ENCODE assay signal across 33 cellular contexts in the genomic region with DNA sequence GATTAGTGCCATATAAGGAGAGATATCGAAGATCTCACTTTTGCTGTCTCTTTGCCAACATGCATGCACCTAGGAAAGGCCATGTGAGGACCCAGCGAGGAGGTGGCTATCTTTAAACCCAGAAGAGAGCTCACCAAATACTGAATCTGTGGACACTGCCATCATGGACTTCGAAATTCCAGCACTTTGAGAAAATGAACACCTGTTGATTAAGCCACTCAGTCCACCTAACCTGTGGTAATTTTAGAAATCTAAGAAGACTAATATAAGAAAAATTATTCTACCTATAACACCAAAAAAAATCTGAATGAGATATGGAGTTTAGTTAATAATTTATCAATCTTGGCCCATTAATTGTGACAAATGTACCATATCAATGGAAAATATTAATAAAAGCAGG.
"Had no signal": no experiment of that assay in that cellular context is flagged by ENCODE, and none has a peak within 500 bp of the region (broad histone marks: within the 10 kb centered on the region; RNA-seq: fewer than 3 reads in every experiment).

No MANE protein-coding gene starts in this region.

- H3K9me3 ChIP-seq: adrenal gland, ascending aorta had no signal

- FAIRE-seq: astrocyte, bronchial epithelial cell had no signal

- H3K4me1 ChIP-seq: adrenal gland, ascending aorta, breast epithelium had no signal

- H3K27me3 ChIP-seq: adrenal gland, ascending aorta, brain microvascular endothelial cell, breast epithelium, cardiac muscle cell had no signal

- H3K4me3 ChIP-seq: adrenal gland, ascending aorta, breast epithelium, cardiac muscle cell had no signal

- H3K36me3 ChIP-seq: adrenal gland, ascending aorta, brain microvascular endothelial cell, breast epithelium, cardiac muscle cell had no signal

- DNase-seq: activated effector memory CD4-positive, alpha-beta T cell treated with anti-CD3 and anti-CD28 coated beads, Interleukin-2, amount 50 U/mL, for 16 hours; activated effector memory CD4-positive, alpha-beta T cell treated with Interleukin-2 at 50 U/mL for 16 hours; activated gamma-delta T cell; activated gamma-delta T cell treated with Interleukin-2 at 50 U/mL for 16 hours; activated naive CD4-positive, alpha-beta T cell; activated naive CD4-positive, alpha-beta T cell treated with anti-CD3 and anti-CD28 coated beads for 36 hours; activated naive CD4-positive, alpha-beta T cell treated with anti-CD3 and anti-CD28 coated beads, Interleukin-2, amount 10 ng/mL, durations not matched to agents 7 days and 5 days; activated naive CD4-positive, alpha-beta T cell treated with anti-CD3 and anti-CD28 coated beads, Interleukin-2, amount 50 U/mL, for 16 hours; activated naive CD4-positive, alpha-beta T cell treated with Interleukin-2 at 50 U/mL for 16 hours; activated naive CD8-positive, alpha-beta T cell treated with anti-CD3 and anti-CD28 coated beads for 36 hours; activated naive CD8-positive, alpha-beta T cell treated with anti-CD3 and anti-CD28 coated beads, Interleukin-2, amount 10 ng/mL, durations not matched to agents 7 days and 5 days; activated naive CD8-positive, alpha-beta T cell treated with anti-CD3 and anti-CD28 coated beads, Interleukin-2, amount 50 U/mL, for 24 hours; activated T-cell treated with anti-CD3 and anti-CD28 coated beads, Interleukin-2, amount 50 U/mL, for 1 hour; activated T-cell treated with anti-CD3 and anti-CD28 coated beads, Interleukin-2, amount 50 U/mL, for 24 hours; activated T-cell treated with anti-CD3 and anti-CD28 coated beads, Interleukin-2, amount 50 U/mL, for 4 hours; activated T-cell treated with anti-CD3 and anti-CD28 coated beads, Interleukin-2, amount 50 U/mL, for 48 hours; activated T-cell treated with anti-CD3 and anti-CD28 coated beads, Interleukin-2, amount 50 U/mL, for 72 hours; adrenal gland; amniotic stem cell; amygdala; anterior cingulate cortex; aorta; brain microvascular endothelial cell; caudate nucleus; central memory CD4-positive, alpha-beta T cell; cerebellar nuclear complex had no signal

- H3K27ac ChIP-seq: adrenal gland, ascending aorta, brain microvascular endothelial cell, breast epithelium, cardiac muscle cell had no signal

- ATAC-seq: activated naive CD4-positive, alpha-beta T cell treated with anti-CD3 and anti-CD28 coated beads, Interleukin-2, amount 50 U/mL, for 72 hours; activated naive CD8-positive, alpha-beta T cell treated with anti-CD3 and anti-CD28 coated beads, Interleukin-2, amount 50 U/mL, for 24 hours; activated T-cell treated with anti-CD3 and anti-CD28 coated beads, Interleukin-2, amount 50 U/mL, for 4 hours; activated T-cell treated with anti-CD3 and anti-CD28 coated beads, Interleukin-2, amount 50 U/mL, for 72 hours; activated T-helper 17 cell treated with anti-CD3 and anti-CD28 coated beads, Interleukin-2, amount 50 U/mL, for 72 hours had no signal
